In genomic region chr1:62437273-62437945, GRCh38 we compare ENCODE assay signal across 2 cellular contexts.
A peak's percentile ranks its signal among the peaks of the same experiment; 100 is the strongest.
TF ChIP-seq lines count a peak whose summit lies in the region.

No MANE protein-coding gene starts in this region.

TF ChIP-seq in GM23338, 12 proteins besides CTCF, POLR2A, EP300 and RAD21 (continued from another document):
- TF ChIP-seq REST (IDR thresholded peaks at IDR 0.05; ENCODE audit: unreplicated experiment) (no peak), EZH2 (IDR thresholded peaks at IDR 0.05; ENCODE audit: low read depth, unreplicated experiment) (no peak), ZNF462 (CRISPR knock-in tag; IDR thresholded peaks at IDR 0.05) (no peak), CREB1 (CRISPR knock-in tag; IDR thresholded peaks at IDR 0.05; ENCODE audit: low read depth) (no peak), EZH2phosphoT487 (IDR thresholded peaks at IDR 0.05; ENCODE audit: unreplicated experiment) (no peak), STAT1 (IDR thresholded peaks at IDR 0.05; ENCODE audit: unreplicated experiment) (no peak), JUNB (IDR thresholded peaks at IDR 0.05; ENCODE audit: unreplicated experiment) (no peak), ZNF114 (CRISPR knock-in tag; IDR thresholded peaks at IDR 0.05) (no peak), NANOG (IDR thresholded peaks at IDR 0.05; ENCODE audit: borderline replicate concordance) (no peak), ETS1 (IDR thresholded peaks at IDR 0.05) (no peak)

TF ChIP-seq in K562, 482 proteins besides CTCF, POLR2A, EP300 and RAD21 (continued from another document and continues in another):
- TF ChIP-seq NCOA6 (IDR thresholded peaks at IDR 0.05) (no peak), PHB2 (IDR thresholded peaks at IDR 0.05; ENCODE audit: low read depth) (no peak), GTF2E2 (tag; IDR thresholded peaks at IDR 0.05) (no peak), SMARCA5 (IDR thresholded peaks at IDR 0.05) (no peak), NUFIP1 (IDR thresholded peaks at IDR 0.05; ENCODE audit: partially characterized antibody) (no peak), CREB1 (IDR thresholded peaks at IDR 0.05) (no peak), CREB1 (CRISPR knock-in tag; IDR thresholded peaks at IDR 0.05) (no peak), SRSF3 (IDR thresholded peaks at IDR 0.05; ENCODE audit: insufficient read depth, low read length) (no peak), KLF10 (CRISPR knock-in tag; IDR thresholded peaks at IDR 0.05) (no peak), ZBTB2 (IDR thresholded peaks at IDR 0.05) (no peak), POLR2AphosphoS2 (IDR thresholded peaks at IDR 0.05; ENCODE audit: low read length) (no peak), SAFB (IDR thresholded peaks at IDR 0.05; ENCODE audit: borderline replicate concordance, low read depth, low read length) (no peak), NFYB (IDR thresholded peaks at IDR 0.05; ENCODE audit: extremely low read depth, insufficient read length) (no peak), POLR2G (IDR thresholded peaks at IDR 0.05; ENCODE audit: low read depth, low read length) (peak; percentile 75), HMGN3 (IDR thresholded peaks at IDR 0.05; ENCODE audit: borderline replicate concordance, extremely low read depth, insufficient read length, low read depth, low read length) (no peak), ZBTB49 (CRISPR knock-in tag; IDR thresholded peaks at IDR 0.05; ENCODE audit: borderline replicate concordance) (no peak), KLF6 (CRISPR knock-in tag; IDR thresholded peaks at IDR 0.05; ENCODE audit: borderline replicate concordance) (no peak), EWSR1 (IDR thresholded peaks at IDR 0.05; ENCODE audit: borderline replicate concordance, low read depth, partially characterized antibody) (no peak), ZNF311 (CRISPR knock-in tag; IDR thresholded peaks at IDR 0.05) (no peak), MAZ (CRISPR knock-in tag; conservative IDR thresholded peaks at IDR 0.05 in 1 of 2, IDR thresholded peaks at IDR 0.05 in 1 of 2) (no peak), FIP1L1 (IDR thresholded peaks at IDR 0.05; ENCODE audit: low read depth, low read length, poor library complexity, severe bottlenecking) (peak; percentile 53), ZBTB1 (CRISPR knock-in tag; IDR thresholded peaks at IDR 0.05; ENCODE audit: borderline replicate concordance, low read depth) (no peak; the same call in 1 of the 2 replicates), ILF3 (IDR thresholded peaks at IDR 0.05; ENCODE audit: borderline replicate concordance) (no peak), RNF219 (CRISPR knock-in tag; IDR thresholded peaks at IDR 0.05) (no peak), E2F8 (IDR thresholded peaks at IDR 0.05; ENCODE audit: low read depth, partially characterized antibody) (no peak), NR2C1 (IDR thresholded peaks at IDR 0.05) (no peak), NR2C1 (tag; IDR thresholded peaks at IDR 0.05) (no peak), ZFX (CRISPR knock-in tag; IDR thresholded peaks at IDR 0.05) (peak; percentile 51; the same call in 1 of the 2 replicates), ZNF655 (CRISPR knock-in tag; IDR thresholded peaks at IDR 0.05) (no peak), PCBP2 (IDR thresholded peaks at IDR 0.05; ENCODE audit: low read depth, low read length, poor library complexity, severe bottlenecking) (no peak), RBFOX2 (IDR thresholded peaks at IDR 0.05; ENCODE audit: low read depth, low read length) (peak; percentile 69), E2F4 (CRISPR knock-in tag; IDR thresholded peaks at IDR 0.05; ENCODE audit: low read depth) (no peak), SREBF2 (CRISPR knock-in tag; IDR thresholded peaks at IDR 0.05) (no peak), CEBPG (CRISPR knock-in tag; IDR thresholded peaks at IDR 0.05) (peak; percentile 7; the same call in 1 of the 2 replicates), CEBPG (tag; conservative IDR thresholded peaks at IDR 0.05 in 1 of 2, IDR thresholded peaks at IDR 0.05 in 1 of 2) (peak; percentile 55 to 90; a peak in 3 of 4 replicates), ATF2 (CRISPR knock-in tag; IDR thresholded peaks at IDR 0.05) (peak; percentile 72; the same call in 1 of the 2 replicates), CEBPZ (IDR thresholded peaks at IDR 0.05; ENCODE audit: borderline replicate concordance, low read depth, low read length) (no peak), IRF9 (tag; IDR thresholded peaks at IDR 0.05) (no peak), RCOR1 (IDR thresholded peaks at IDR 0.05; ENCODE audit: borderline replicate concordance in 1 of 2, low read depth in 2 of 2, low read length in 2 of 2) (no peak), CREB3 (tag; conservative IDR thresholded peaks at IDR 0.05; ENCODE audit: low read depth) (no peak), TAF1 (IDR thresholded peaks at IDR 0.05; ENCODE audit: control insufficient read depth, extremely low read depth, insufficient read depth, low read length, severe bottlenecking) (no peak)
